In genomic region chr4:47914219-47914925, GRCh38 we compare ENCODE assay signal across 8 cellular contexts. TPM values are rescaled to one million over a fixed set of nuclear protein-coding genes. Genes with fewer than 3 reads are reported as not detected.
A peak's percentile ranks its signal among the peaks of the same experiment; 100 is the strongest.
DNase-seq lines count a peak whose midpoint lies in the region; ATAC-seq and TF ChIP-seq lines count a peak whose summit lies in the region.

Gene NFXL1, minus strand, starts transcription at chr4:47914583. Its CDS starts 380 bp downstream, at chr4:47914203.

- peak; percentile 92 for DNase-seq in AG09319 (ENCODE audit: extremely low read depth, low read depth)
- peak; percentile 94 for DNase-seq in NCI-H345 (lab: John Stamatoyannopoulos, UW)
- DNase-seq in activated B cell treated with CpG ODN at 0.5 μM for 24 hours, result peak; percentile 90
- DNase-seq in caudate nucleus (lab: John Stamatoyannopoulos, UW), result peak; percentile 84 to 99 (median 96)
- DNase-seq in inferior parietal cortex (ENCODE audit: extremely low spot score), result peak; percentile 97
- peak; percentile 97 for DNase-seq in smooth muscle cell of the brain vasculature (ENCODE audit: low read depth, low spot score)

- no peak for TF ChIP-seq CTCF in AG09319 (IDR thresholded peaks at IDR 0.05; ENCODE audit: low read depth, low read length)
- no peak for TF ChIP-seq CTCF in activated B cell treated with CpG ODN at 0.5 μM for 24 hours (IDR thresholded peaks at IDR 0.05)

- intact Hi-C loops in activated B cell treated with CpG ODN at 0.5 μM for 24 hours (cut with micrococcal nuclease), result loop anchor here (1.0 to 10.0 kb wide), 10 partner anchors 14 to 917 kb away; partner anchors contain the start of genes COMMD8, CORIN, FRYL and OCIAD1

- ATAC-seq in GM19025 (IDR thresholded peaks at IDR 0.05; ENCODE audit: low read depth, unreplicated experiment) (peak; percentile 97), HG03280 (IDR thresholded peaks at IDR 0.05; ENCODE audit: unreplicated experiment) (peak; percentile 99), activated B cell treated with CpG ODN at 0.5 μM for 24 hours (ENCODE audit: low read depth) (peak; percentile 96)

- H3K36me3 Mint-ChIP-seq in activated B cell treated with CpG ODN at 0.5 μM for 24 hours (ENCODE audit: low read depth), result peaks cover 24% of the 10 kb centered on the region

- H3K27ac ChIP-seq in caudate nucleus (ENCODE audit: low read depth, low read length), result peak within 1 kb of the TSS; percentile 77

- POLR2A ChIA-PET in activated B cell treated with CpG ODN at 0.5 μM for 24 hours (lab: Charles Lee), result interaction anchor here (0.6 to 1.4 kb wide), 5 partner anchors 9 to 429 kb away, joined by 3 to 4 read pairs (median 4); partner anchors contain the start of gene ATP10D

- CTCF ChIA-PET in activated B cell treated with CpG ODN at 0.5 μM for 24 hours (lab: Charles Lee), result no interaction called here

- H3K9me3 Mint-ChIP-seq in activated B cell treated with CpG ODN at 0.5 μM for 24 hours, result no peaks in the 10 kb centered on the region

- H3K4me1 Mint-ChIP-seq in activated B cell treated with CpG ODN at 0.5 μM for 24 hours, result peaks cover 31% of the 10 kb centered on the region

- peak within 1 kb of the TSS; percentile 92 for H3K27ac Mint-ChIP-seq in activated B cell treated with CpG ODN at 0.5 μM for 24 hours

- no peaks in the 10 kb centered on the region for H3K27me3 Mint-ChIP-seq in activated B cell treated with CpG ODN at 0.5 μM for 24 hours

- H3K4me3 Mint-ChIP-seq in activated B cell treated with CpG ODN at 0.5 μM for 24 hours, result peak within 1 kb of the TSS; percentile 98

RNA-seq across cellular contexts. Expression of gene NFXL1, which starts in this region (rescaled TPM):
- 10.0 and 11.1 TPM in 2 replicates for total RNA-seq in activated B cell treated with CpG ODN at 0.5 μM for 24 hours

Comparison
In these comparisons a context has a peak if more than half of its experiments do, and no peak if none do; other contexts are left out.
1. Peak in every context shown above with its lines: DNase-seq, ATAC-seq and H3K27ac ChIP-seq.